ENCODE assay signal across 10 cellular contexts in genomic region chr2:38719706-38720105, GRCh38.
"Had no signal": no experiment of that assay in that cellular context is flagged by ENCODE, and none has a peak within 500 bp of the region (broad histone marks: within the 10 kb centered on the region; RNA-seq: fewer than 3 reads in every experiment).

No MANE protein-coding gene starts in this region.

- DNase-seq: activated CD4-positive, alpha-beta T cell treated with anti-CD3 and anti-CD28 coated beads for 36 hours; activated CD8-positive, alpha-beta memory T cell treated with anti-CD3 and anti-CD28 coated beads for 24 hours; caudate nucleus; cortex of kidney; effector memory CD4-positive, alpha-beta T cell; occipital lobe; stimulated activated CD4-positive, alpha-beta T cell treated with anti-CD3 and anti-CD28 coated beads, Interleukin-4, amount 100 ng/mL, for 1 hour; stimulated activated CD8-positive, alpha-beta memory T cell treated with anti-CD3 and anti-CD28 coated beads, Interleukin-4, amount 100 ng/mL, for 48 hours had no signal

- H3K4me1 ChIP-seq: prostate gland had no signal

- H3K27ac ChIP-seq: VCaP had no signal

- H3K9me3 ChIP-seq: prostate gland had no signal

- H3K36me3 ChIP-seq: prostate gland had no signal

- H3K4me3 ChIP-seq: prostate gland had no signal
